ENCODE assay signal across 20 cellular contexts in the genomic region with DNA sequence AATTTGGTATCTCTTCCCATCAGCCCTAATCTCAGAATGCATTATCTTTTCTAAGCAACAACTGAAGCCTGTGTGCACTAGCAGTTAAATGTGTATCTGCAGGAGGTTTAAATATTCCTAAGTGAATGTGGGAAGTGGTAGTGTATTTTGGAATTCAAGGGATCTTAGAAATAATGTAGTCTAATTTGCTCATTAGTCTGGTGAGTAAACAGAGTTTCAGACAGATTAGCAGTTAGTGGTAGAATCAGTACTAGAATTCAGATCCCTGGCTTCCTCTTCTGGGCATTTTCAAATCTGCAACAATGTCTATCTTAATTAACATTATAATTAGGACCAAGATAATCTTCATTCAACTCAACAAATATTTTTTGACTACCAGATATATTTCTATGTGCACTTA. TPM values are rescaled to one million over a fixed set of nuclear protein-coding genes. Genes with fewer than 3 reads are reported as not detected.
DNase-seq lines count a peak whose midpoint lies in the region; ATAC-seq and TF ChIP-seq lines count a peak whose summit lies in the region.
"Had no signal": no experiment of that assay in that cellular context is flagged by ENCODE, and none has a peak within 500 bp of the region (broad histone marks: within the 10 kb centered on the region; RNA-seq: fewer than 3 reads in every experiment).

No MANE protein-coding gene starts in this region.

- in situ Hi-C loops in mammary epithelial cell (cut with MboI; ENCODE audit: low sequenced_read_pairs in 2 of 2) = loop anchor here in 1 of 2 donors (10.0 to 25.0 kb wide), 2 partner anchors 198 to 446 kb away; no protein-coding TSS in a partner anchor

- no peak overlapping the region for H3K23ac ChIP-seq in mesenchymal stem cell (ENCODE audit: low read length in 2 of 2)

- intact Hi-C loops in left ventricle myocardium superior (cut with micrococcal nuclease) (no loop called here), mammary epithelial cell (cut with micrococcal nuclease) (no loop called here)

- dilution Hi-C loops in mammary epithelial cell (cut with HindIII; ENCODE audit: low sequenced_read_pairs) = no loop called here

- peak overlapping the region; percentile 85 for H3K4me2 ChIP-seq in mammary epithelial cell (ENCODE audit: insufficient read depth, low read depth, low read length)
- H3K4me2 ChIP-seq in mesenchymal stem cell (ENCODE audit: low read length, poor library complexity, severe bottlenecking) = no peak overlapping the region

- no peak overlapping the region for H2BK12ac ChIP-seq in mesenchymal stem cell (ENCODE audit: low read length in 2 of 2)

- H3K79me1 ChIP-seq in mesenchymal stem cell (replicated peaks; ENCODE audit: low read length, poor library complexity, severe bottlenecking) = no peaks in the 10 kb centered on the region

- no peak overlapping the region for H4K8ac ChIP-seq in mesenchymal stem cell (ENCODE audit: low read length)

- H3K18ac ChIP-seq in mesenchymal stem cell (ENCODE audit: low read depth in 1 of 2, low read length in 2 of 2) = no peak overlapping the region

- CTCF ChIA-PET in mammary epithelial cell (lab: Charles Lee; ENCODE audit: low non-redundant PET) = interaction anchor here (0.6 kb wide), 1 partner anchor 561 kb away, joined by 4 read pairs; no protein-coding TSS in a partner anchor

- BruUV-seq in mammary epithelial cell (replicated peaks; lab: Mats Ljungman, UMichigan) = no TSS peak

- H2BK5ac ChIP-seq in mesenchymal stem cell (ENCODE audit: low read depth, low read length, poor library complexity, severe bottlenecking) = no peak overlapping the region

- TF ChIP-seq EP300 in upper lobe of left lung (IDR thresholded peaks at IDR 0.05) = no peak

- no peak overlapping the region for H2AK5ac ChIP-seq in mesenchymal stem cell (ENCODE audit: low read length, severe bottlenecking)

- no peak overlapping the region for H3K14ac ChIP-seq in mesenchymal stem cell (ENCODE audit: low read length in 2 of 2)

- H3K9me3 ChIP-seq in right atrium auricular region (no peaks in the 10 kb centered on the region), mammary epithelial cell (replicated peaks; ENCODE audit: insufficient read depth, low read length) (no peaks in the 10 kb centered on the region), mesenchymal stem cell (ENCODE audit: control insufficient read depth, low read length) (no peaks in the 10 kb centered on the region), upper lobe of left lung (no peaks in the 10 kb centered on the region)
- H3K9me3 ChIP-seq: Peyer's patch had no signal

- H2AFZ ChIP-seq in mammary epithelial cell (ENCODE audit: low read depth, low read length) = no peak overlapping the region
- no peak overlapping the region for H2AFZ ChIP-seq in mesenchymal stem cell (ENCODE audit: low read depth, low read length)

- H3K4me1 ChIP-seq in right atrium auricular region (peaks cover 0 to 44% of the 10 kb centered on the region in 2 donors), mammary epithelial cell (ENCODE audit: insufficient read depth, low read length) (peaks cover 69% of the 10 kb centered on the region), mesenchymal stem cell (ENCODE audit: control insufficient read depth, insufficient read depth, low read depth, low read length) (peaks cover 6% of the 10 kb centered on the region), upper lobe of left lung (peaks cover 16 to 33% (median 23%) of the 10 kb centered on the region in 4 donors)

- H2BK120ac ChIP-seq in mesenchymal stem cell (ENCODE audit: low read depth, low read length) = no peak overlapping the region

- no peak overlapping the region for H4K91ac ChIP-seq in mesenchymal stem cell (ENCODE audit: low read length)

- H3K27me3 ChIP-seq in right atrium auricular region (no peaks in the 10 kb centered on the region), mammary epithelial cell (ENCODE audit: insufficient read depth, low read length) (no peaks in the 10 kb centered on the region), mesenchymal stem cell (ENCODE audit: control insufficient read depth in 1 of 2, insufficient read depth in 1 of 2, low read length in 2 of 2) (no peaks in the 10 kb centered on the region), upper lobe of left lung (no peaks in the 10 kb centered on the region)
- H3K27me3 ChIP-seq: Peyer's patch had no signal

- H3K27ac ChIP-seq in right atrium auricular region = peak overlapping the region; percentile 70 to 76
- peak overlapping the region; percentile 99 for H3K27ac ChIP-seq in mammary epithelial cell (ENCODE audit: insufficient read depth, low read depth, low read length)
- peak overlapping the region; percentile 100 for H3K27ac ChIP-seq in mesenchymal stem cell (ENCODE audit: low read length, poor library complexity, severe bottlenecking)
- H3K27ac ChIP-seq in upper lobe of left lung = peak overlapping the region in 3 of 4 donors; percentile 59 to 83 (median 76)
- H3K27ac ChIP-seq: C4-2B had no signal

- no peak for TF ChIP-seq POLR2A in upper lobe of left lung (IDR thresholded peaks at IDR 0.05)

- H3K9ac ChIP-seq in mammary epithelial cell (ENCODE audit: insufficient read depth, low read length) (peak overlapping the region; percentile 78), mesenchymal stem cell (ENCODE audit: low read length) (peak overlapping the region; percentile 85)

- H3K79me2 ChIP-seq in mammary epithelial cell (ENCODE audit: insufficient read depth, low read length) = peaks cover 12% of the 10 kb centered on the region

- ATAC-seq in left ventricle myocardium superior (no peak), upper lobe of left lung (ENCODE audit: low FRiP score in 2 of 2) (no peak)
- ATAC-seq: activated CD4-positive, CD25-positive, alpha-beta regulatory T cell treated with anti-CD3 and anti-CD28 coated beads, Interleukin-2, amount 50 U/mL, for 24 hours; activated CD8-positive, alpha-beta T cell treated with anti-CD3 and anti-CD28 coated beads, Interleukin-2, amount 10 ng/mL, durations not matched to agents 7 days and 5 days; right cardiac atrium had no signal

- H3K4me3 ChIP-seq in right atrium auricular region (no peak overlapping the region), mammary epithelial cell (replicated peaks in 1 of 3; ENCODE audit: insufficient read depth in 1 of 3, low read depth in 2 of 3, low read length in 3 of 3) (no peak overlapping the region), mesenchymal stem cell (ENCODE audit: insufficient read depth in 1 of 2, low read depth in 1 of 2, low read length in 2 of 2) (peak overlapping the region in 1 of 2 experiments; percentile 13), upper lobe of left lung (no peak overlapping the region)
- H3K4me3 ChIP-seq: Peyer's patch had no signal

- H4K20me1 ChIP-seq in mammary epithelial cell (ENCODE audit: insufficient read depth, low read length) = no peaks in the 10 kb centered on the region

- H3K36me3 ChIP-seq in right atrium auricular region = no peaks in the 10 kb centered on the region
- no peaks in the 10 kb centered on the region for H3K36me3 ChIP-seq in mammary epithelial cell (ENCODE audit: insufficient read depth, low read length)
- no peaks in the 10 kb centered on the region for H3K36me3 ChIP-seq in mesenchymal stem cell (ENCODE audit: control insufficient read depth in 1 of 2, insufficient read depth in 2 of 2, low read depth in 1 of 2, low read length in 2 of 2)
- no peaks in the 10 kb centered on the region for H3K36me3 ChIP-seq in upper lobe of left lung
- H3K36me3 ChIP-seq: Peyer's patch had no signal

- no peak for TF ChIP-seq CTCF in right atrium auricular region (IDR thresholded peaks at IDR 0.05)
- TF ChIP-seq CTCF in mammary epithelial cell (conservative IDR thresholded peaks at IDR 0.05 in 1 of 2, IDR thresholded peaks at IDR 0.05 in 1 of 2; ENCODE audit: extremely low read depth in 1 of 2, insufficient read depth in 1 of 2, low read depth in 1 of 2, low read length in 2 of 2) = no peak
- TF ChIP-seq CTCF in upper lobe of left lung (IDR thresholded peaks at IDR 0.05) = no peak

- DNase-seq in right atrium auricular region (ENCODE audit: low spot score) = no peak
- DNase-seq in left ventricle myocardium superior = no peak
- DNase-seq in mammary epithelial cell = no peak
- DNase-seq in mesenchymal stem cell = no peak
- DNase-seq in upper lobe of left lung = no peak
- DNase-seq in NCI-H1436 treated with DMSO at 0.1 percent for 48 hours (lab: John Stamatoyannopoulos, UW) = no peak
- no peak for DNase-seq in UCSD-AML1 (lab: John Stamatoyannopoulos, UW; ENCODE audit: unreplicated experiment)
- no peak for DNase-seq in OCI-M2 (lab: John Stamatoyannopoulos, UW; ENCODE audit: unreplicated experiment)
- DNase-seq: activated CD8-positive, alpha-beta T cell treated with anti-CD3 and anti-CD28 coated beads, Interleukin-2, amount 10 ng/mL, durations not matched to agents 7 days and 5 days; activated gamma-delta T cell; naive B cell; NCI-H1048; NCI-H1930; NCI-H2227 treated with DMSO at 0.1 percent for 48 hours; nucleus accumbens; Peyer's patch; right cardiac atrium; stimulated activated CD8-positive, alpha-beta memory T cell treated with anti-CD3 and anti-CD28 coated beads, Interleukin-4, amount 100 ng/mL, for 48 hours had no signal

- H2BK15ac ChIP-seq in mesenchymal stem cell (ENCODE audit: low read depth, poor library complexity, severe bottlenecking) = no peak overlapping the region

- H3K4ac ChIP-seq in mesenchymal stem cell (ENCODE audit: low read depth in 1 of 2, low read length in 2 of 2) = no peak overlapping the region

RNA-seq across cellular contexts. Expression of a gene that starts 11.7 kb away (rescaled TPM):
- 10 to 100 TPM; 19.4 to 21.5 TPM for total RNA-seq in right atrium auricular region
- total RNA-seq in left ventricle myocardium superior = 12.0 TPM
- 10 to 100 TPM in 1 of 2 donors, 1 to 10 TPM in 1; 2.3 to 34.1 TPM for total RNA-seq in mammary epithelial cell
- 4.8 TPM for polyA plus RNA-seq in mammary epithelial cell
- polyA minus RNA-seq in mammary epithelial cell = 5.5 TPM
- 33.7 TPM for polyA plus RNA-seq in mesenchymal stem cell (2013, experiment 1 of 2)
- 28.7 TPM for polyA plus RNA-seq in mesenchymal stem cell (2013, experiment 2 of 2)
- 100 to 1,000 TPM in 3 of 6 donors, 10 to 100 TPM in 3; 41.1 to 108 (median 79.4) TPM for total RNA-seq in upper lobe of left lung
- total RNA-seq: activated CD8-positive, alpha-beta T cell treated with anti-CD3 and anti-CD28 coated beads, Interleukin-2, amount 10 ng/mL, durations not matched to agents 7 days and 5 days had no signal

RNA-seq across cellular contexts. Expression of a gene that starts 47.2 kb away (rescaled TPM):
- 10 to 100 TPM in 1 of 2 donors, 1 to 10 TPM in 1; 8.3 to 11.5 TPM for total RNA-seq in right atrium auricular region
- 8.5 TPM for total RNA-seq in left ventricle myocardium superior
- total RNA-seq in mammary epithelial cell = 10 to 100 TPM; 63.2 to 68.5 TPM
- polyA plus RNA-seq in mammary epithelial cell = 11.5 TPM
- polyA minus RNA-seq in mammary epithelial cell = 73.2 TPM
- 6.0 TPM for polyA plus RNA-seq in mesenchymal stem cell (2013, experiment 1 of 2)
- 6.5 TPM for polyA plus RNA-seq in mesenchymal stem cell (2013, experiment 2 of 2)
- 10 to 100 TPM in 5 of 6 donors, 1 to 10 TPM in 1; 4.9 to 23.6 (median 12.8) TPM for total RNA-seq in upper lobe of left lung
